In genomic region chr4:54971474-54971950, GRCh38 we compare ENCODE assay signal across 8 cellular contexts.
DNase-seq lines count a peak whose midpoint lies in the region; ATAC-seq, FAIRE-seq and TF ChIP-seq lines count a peak whose summit lies in the region.

No MANE protein-coding gene starts in this region.

- no peak for TF ChIP-seq POLR2A in GM12878 (IDR thresholded peaks at IDR 0.05; ENCODE audit: low read depth, low read length)

- no peaks in the 10 kb centered on the region for H3K27me3 ChIP-seq in GM12878 (replicated peaks in 1 of 2; ENCODE audit: control insufficient read depth in 2 of 2, insufficient read depth in 2 of 2, low read length in 1 of 2)
- no peaks in the 10 kb centered on the region for H3K27me3 ChIP-seq in tibial artery

- H3K27ac Mint-ChIP-seq in immature natural killer cell, result no peak overlapping the region

- no peaks in the 10 kb centered on the region for H3K4me1 ChIP-seq in GM12878 (ENCODE audit: control insufficient read depth, insufficient read depth, low read length)
- H3K4me1 ChIP-seq in tibial artery, result no peaks in the 10 kb centered on the region

- no peaks in the 10 kb centered on the region for H4K20me1 ChIP-seq in GM12878 (ENCODE audit: control insufficient read depth, insufficient read depth)

- H3K36me3 ChIP-seq in GM12878 (ENCODE audit: control insufficient read depth in 2 of 2, insufficient read depth in 2 of 2, low read length in 1 of 2) (no peaks in the 10 kb centered on the region), tibial artery (no peaks in the 10 kb centered on the region)

- SMC1A ChIA-PET in GM12878 (lab: Charles Lee; ENCODE audit: uncharacterized antibody, unreplicated experiment), result interaction anchor here (0.7 to 1.9 kb wide), 6 partner anchors 349 to 1179 kb away, joined by 3 to 7 read pairs (median 4); partner anchors contain the start of gene SRD5A3

- intact Hi-C loops in GM12878 (cut with micrococcal nuclease; ENCODE audit: unreplicated experiment) (loop anchor here (5.0 to 10.0 kb wide), 2 partner anchors 351 to 763 kb away; no protein-coding TSS in a partner anchor), tibial artery (cut with DNase I; ENCODE audit: low total_unique reads) (loop anchor here (5.0 kb wide), 1 partner anchor 351 kb away; no protein-coding TSS in a partner anchor)

- 2% methylated on average over 7 of the region's 7 CpGs for WGBS in GM12878 (ENCODE audit: insufficient coverage, insufficient replicate concordance, low lambda C conversion rate, missing lambda C conversion rate)

- no peaks in the 10 kb centered on the region for H3K4me1 Mint-ChIP-seq in immature natural killer cell

- no peak overlapping the region for H3K27ac ChIP-seq in GM12878 (ENCODE audit: control insufficient read depth, insufficient read depth)
- H3K27ac ChIP-seq in tibial artery, result no peak overlapping the region

- CTCF ChIA-PET in GM12878 (lab: Yijun Ruan, JAX), result interaction anchor here (0.6 to 2.5 kb wide), 18 partner anchors 9 to 1266 kb away, joined by 3 to 13 read pairs (median 3); no protein-coding TSS in a partner anchor

- H3K4me3 ChIP-seq in GM12875 (ENCODE audit: low read depth, low read length), result no peak overlapping the region
- no peak overlapping the region for H3K4me3 ChIP-seq in GM12878
- H3K4me3 ChIP-seq in tibial artery, result no peak overlapping the region

- peak; percentile 38 for FAIRE-seq in GM12878 (lab: Jason Lieb, UNC)

- no peaks in the 10 kb centered on the region for H3K79me2 ChIP-seq in GM12878 (ENCODE audit: control insufficient read depth, insufficient read depth, low read length)

- no peak for TF ChIP-seq EP300 in GM12878 (IDR thresholded peaks at IDR 0.05; ENCODE audit: borderline replicate concordance in 1 of 2, control insufficient read depth in 1 of 2, low read depth in 2 of 2, low read length in 2 of 2)

- no TSS peak for BruUV-seq in GM12878 (replicated peaks; lab: Mats Ljungman, UMichigan)

- no peak overlapping the region for H2AFZ ChIP-seq in GM12878 (ENCODE audit: control insufficient read depth, low read depth, low read length)

- no peak overlapping the region for H3K9ac ChIP-seq in GM12878 (ENCODE audit: control insufficient read depth, insufficient read depth, low read length)

- no peak overlapping the region for H3K4me3 Mint-ChIP-seq in immature natural killer cell

- no peak overlapping the region for H3K4me2 ChIP-seq in GM12878 (ENCODE audit: control insufficient read depth, insufficient read depth)

- RAD21 ChIA-PET in GM12878 (lab: Charles Lee; ENCODE audit: unreplicated experiment), result interaction anchor here (0.6 to 1.2 kb wide), 3 partner anchors 49 to 341 kb away, joined by 3 read pairs; no protein-coding TSS in a partner anchor

- TF ChIP-seq RAD21 in GM12878 (IDR thresholded peaks at IDR 0.05; ENCODE audit: insufficient read depth, low read depth, low read length), result peak; percentile 56

- H3K36me3 Mint-ChIP-seq in immature natural killer cell, result no peaks in the 10 kb centered on the region

- ATAC-seq in HG03175 (IDR thresholded peaks at IDR 0.05; ENCODE audit: unreplicated experiment), result peak; percentile 74
- ATAC-seq in GM12878, result peak; percentile 85

- DNase-seq in ACHN (peak; percentile 47), NCI-H524 (lab: John Stamatoyannopoulos, UW) (peak; percentile 28 to 66), GM12878 (ENCODE audit: low read depth, low spot score) (no peak), immature natural killer cell (peak; percentile 14 to 19 (median 15)), tibial artery (no peak), UCSD-AML1 (lab: John Stamatoyannopoulos, UW; ENCODE audit: unreplicated experiment) (no peak)

- TF ChIP-seq CTCF in GM12875 (IDR thresholded peaks at IDR 0.05; ENCODE audit: borderline replicate concordance, insufficient read depth, low read depth, low read length), result peak; percentile 36; the same call in 1 of the 2 replicates
- TF ChIP-seq CTCF in GM12878 (IDR thresholded peaks at IDR 0.05 in 2 of 3, conservative IDR thresholded peaks at IDR 0.05 in 1 of 3; ENCODE audit: control insufficient read depth in 2 of 3, extremely low read depth in 1 of 3, insufficient read depth in 1 of 3, low read depth in 3 of 3, low read length in 3 of 3), result peak; percentile 23 to 50 (median 49); a peak in 5 of 6 replicates
- peak; percentile 64 to 70 for TF ChIP-seq CTCF in tibial artery (IDR thresholded peaks at IDR 0.05)

- in situ Hi-C loops in ACHN (cut with HindIII; ENCODE audit: low pct_ligation_motif_present, low pct_unique_long_range_greater_than_20kb, low sequenced_read_pairs) (no loop called here), GM12878 (cut with MboI) (no loop called here)

- H3K9me3 ChIP-seq in GM12878 (replicated peaks; ENCODE audit: control insufficient read depth, insufficient read depth, low read length) (no peaks in the 10 kb centered on the region), tibial artery (no peaks in the 10 kb centered on the region)

- POLR2A ChIA-PET in GM12878 (lab: Charles Lee), result no interaction called here

- H3K9me3 Mint-ChIP-seq in immature natural killer cell, result no peaks in the 10 kb centered on the region

- H3K27me3 Mint-ChIP-seq in immature natural killer cell (ENCODE audit: low read depth in 3 of 3), result peaks cover 0 to 2% (median 2%) of the 10 kb centered on the region in 3 donors

TF ChIP-seq in GM12878, 131 proteins besides CTCF, POLR2A, EP300 and RAD21:
- TF ChIP-seq SREBF2 (IDR thresholded peaks at IDR 0.05; ENCODE audit: low read length) (no peak), SMC3 (IDR thresholded peaks at IDR 0.05; ENCODE audit: borderline replicate concordance, low read length) (peak; percentile 53)

Comparison
In these comparisons a context has a peak if more than half of its experiments do, and no peak if none do; other contexts are left out.
1. DNase-seq: peak in ACHN (single experiment), NCI-H524 (2 of 2) and immature natural killer cell (3 of 3); none in GM12878 (single experiment), tibial artery (0 of 2) and UCSD-AML1 (single experiment).
2. Peak in every context shown above with its lines, with median percentiles within 50 percentile points of each other: CTCF ChIP-seq.